In the genomic region with DNA sequence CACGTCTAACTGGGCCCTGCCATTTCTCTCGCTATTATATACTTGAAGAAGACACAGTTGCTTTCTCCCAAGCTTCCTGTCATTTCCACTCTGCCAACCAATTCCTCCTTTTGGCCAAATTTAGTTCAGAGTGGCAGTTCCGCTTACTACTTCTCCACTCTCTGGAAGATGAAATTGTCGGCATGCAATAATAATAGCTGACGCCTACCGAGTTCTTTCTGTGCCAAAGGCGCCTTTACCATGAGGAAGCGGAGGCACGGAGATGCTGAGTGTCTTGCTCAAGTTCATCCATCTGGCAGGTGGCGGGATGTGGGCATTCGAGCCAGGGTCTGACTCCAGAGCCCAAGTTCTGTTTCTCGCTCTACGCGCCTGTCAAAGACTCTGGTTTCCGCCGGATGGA, we compare ENCODE assay signal across 11 cellular contexts. TPM values are rescaled to one million over a fixed set of nuclear protein-coding genes. Genes with fewer than 3 reads are reported as not detected.
DNase-seq lines count a peak whose midpoint lies in the region; ATAC-seq, FAIRE-seq and TF ChIP-seq lines count a peak whose summit lies in the region.
"Had no signal": no experiment of that assay in that cellular context is flagged by ENCODE, and none has a peak within 500 bp of the region (broad histone marks: within the 10 kb centered on the region; RNA-seq: fewer than 3 reads in every experiment).

No MANE protein-coding gene starts in this region.

- FAIRE-seq in pancreas (lab: Jason Lieb, UNC) = no peak
- FAIRE-seq: kidney had no signal

- H3K36me3 Mint-ChIP-seq in dendritic cell treated with granulocyte-macrophage colony-stimulating factor and Interleukin-4, amounts not matched to agents 40 ng/mL and 50 ng/mL, for 4 days (ENCODE audit: low read depth) = no peaks in the 10 kb centered on the region
- H3K36me3 Mint-ChIP-seq: WTC11 had no signal

- H3K4me1 Mint-ChIP-seq in dendritic cell treated with granulocyte-macrophage colony-stimulating factor and Interleukin-4, amounts not matched to agents 40 ng/mL and 50 ng/mL, for 4 days (ENCODE audit: low read depth) = peaks cover 65% of the 10 kb centered on the region

- no peak overlapping the region; a peak in 1 of 20 replicates for H3K4me3 ChIP-seq in BLaER1 treated with 17β-estradiol and CSF1 and Interleukin-3, amounts not matched to agents 10 nM and 100 nM
- no peak overlapping the region for H3K4me3 ChIP-seq in pancreas
- H3K4me3 ChIP-seq in hepatocyte = no peak overlapping the region

- peak overlapping the region; percentile 95 for H3K27ac Mint-ChIP-seq in dendritic cell treated with granulocyte-macrophage colony-stimulating factor and Interleukin-4, amounts not matched to agents 40 ng/mL and 50 ng/mL, for 4 days

- no peaks in the 10 kb centered on the region for H3K27me3 Mint-ChIP-seq in dendritic cell treated with granulocyte-macrophage colony-stimulating factor and Interleukin-4, amounts not matched to agents 40 ng/mL and 50 ng/mL, for 4 days

- peak overlapping the region in 3 of 11 experiments; percentile 29 to 41 (median 36); a peak in 2 of 22 replicates for H3K9ac ChIP-seq in BLaER1 treated with 17β-estradiol and CSF1 and Interleukin-3, amounts not matched to agents 10 nM and 100 nM

- H3K9me3 Mint-ChIP-seq in dendritic cell treated with granulocyte-macrophage colony-stimulating factor and Interleukin-4, amounts not matched to agents 40 ng/mL and 50 ng/mL, for 4 days = no peaks in the 10 kb centered on the region
- H3K9me3 Mint-ChIP-seq: WTC11 had no signal

- intact Hi-C loops in dendritic cell treated with granulocyte-macrophage colony-stimulating factor and Interleukin-4, amounts not matched to agents 40 ng/mL and 50 ng/mL, for 4 days (cut with micrococcal nuclease) = loop anchor here (1.0 kb wide), 1 partner anchor 9 kb away; no protein-coding TSS in a partner anchor
- intact Hi-C loops in pancreas (cut with DNase I) = no loop called here

- peak overlapping the region; percentile 41 to 82 (median 61); a peak in 20 of 22 replicates for H3K4me2 ChIP-seq in BLaER1 treated with 17β-estradiol and CSF1 and Interleukin-3, amounts not matched to agents 10 nM and 100 nM
- H3K4me2 ChIP-seq in hepatocyte = no peak overlapping the region

- no peaks in the 10 kb centered on the region for H3K79me2 ChIP-seq in hepatocyte

- WGBS in pancreas, 2 donors = 78 to 89% methylated on average over 16 of the region's 16 CpGs
- 97% methylated on average over 16 of the region's 16 CpGs for WGBS in hepatocyte (ENCODE audit: low lambda C conversion rate, missing lambda C conversion rate)

- no peaks in the 10 kb centered on the region for H3K36me3 ChIP-seq in BLaER1 treated with 17β-estradiol and CSF1 and Interleukin-3, amounts not matched to agents 10 nM and 100 nM
- no peaks in the 10 kb centered on the region for H3K36me3 ChIP-seq in pancreas
- H3K36me3 ChIP-seq in hepatocyte (replicated peaks; ENCODE audit: insufficient read depth, low read depth) = no peaks in the 10 kb centered on the region

- H3K4me3 Mint-ChIP-seq in dendritic cell treated with granulocyte-macrophage colony-stimulating factor and Interleukin-4, amounts not matched to agents 40 ng/mL and 50 ng/mL, for 4 days = peak overlapping the region; percentile 74
- H3K4me3 Mint-ChIP-seq: WTC11 had no signal

- H3K9me3 ChIP-seq in BLaER1 treated with 17β-estradiol and CSF1 and Interleukin-3, amounts not matched to agents 10 nM and 100 nM (replicated peaks in 1 of 11) = no peaks in the 10 kb centered on the region; a peak in 1 of 22 replicates
- H3K9me3 ChIP-seq in pancreas (no peaks in the 10 kb centered on the region), hepatocyte (ENCODE audit: low read depth) (no peaks in the 10 kb centered on the region)

- no peak overlapping the region for H2AFZ ChIP-seq in hepatocyte

- peaks cover 25 to 59% (median 44%) of the 10 kb centered on the region in 10 experiments for H3K4me1 ChIP-seq in BLaER1 treated with 17β-estradiol and CSF1 and Interleukin-3, amounts not matched to agents 10 nM and 100 nM
- H3K4me1 ChIP-seq in pancreas (no peaks in the 10 kb centered on the region), hepatocyte (ENCODE audit: insufficient read depth) (no peaks in the 10 kb centered on the region)

- peak overlapping the region in 5 of 11 experiments; percentile 44 to 70 (median 60); a peak in 9 of 22 replicates for H3K27ac ChIP-seq in BLaER1 treated with 17β-estradiol and CSF1 and Interleukin-3, amounts not matched to agents 10 nM and 100 nM
- H3K27ac ChIP-seq in pancreas (no peak overlapping the region), hepatocyte (no peak overlapping the region)

- DNase-seq in NOMO-1 treated with DMSO at 0.1 percent for 48 hours (lab: John Stamatoyannopoulos, UW; ENCODE audit: unreplicated experiment) (peak; percentile 95), pancreas (peak in 1 of 6 donors; percentile 27), kidney tubule cell (ENCODE audit: low spot score) (no peak), NCI-H345 (lab: John Stamatoyannopoulos, UW) (no peak), hepatocyte (ENCODE audit: low spot score) (no peak)
- no peak for DNase-seq in stimulated activated naive CD4-positive, alpha-beta T cell (lab: John Stamatoyannopoulos, UW)
- DNase-seq: kidney; stimulated activated CD4-positive, alpha-beta T cell treated with anti-CD3 and anti-CD28 coated beads, Interleukin-12 subunit alpha, Interleukin-12 subunit beta, amount 100 ng/mL, for 4 hours had no signal

- no peaks in the 10 kb centered on the region for H3K9me2 ChIP-seq in hepatocyte (replicated peaks; ENCODE audit: insufficient read depth)

- TF ChIP-seq CTCF in pancreas (IDR thresholded peaks at IDR 0.05) (no peak), hepatocyte (IDR thresholded peaks at IDR 0.05; ENCODE audit: poor library complexity) (no peak)

- ATAC-seq in pancreas = peak in 3 of 4 donors; percentile 12 to 81 (median 76)
- ATAC-seq: WTC11 had no signal

- H3K27me3 ChIP-seq in BLaER1 treated with 17β-estradiol and CSF1 and Interleukin-3, amounts not matched to agents 10 nM and 100 nM = no peaks in the 10 kb centered on the region
- H3K27me3 ChIP-seq in pancreas (no peaks in the 10 kb centered on the region), hepatocyte (no peaks in the 10 kb centered on the region)

- no peaks in the 10 kb centered on the region for H4K20me1 ChIP-seq in BLaER1 treated with 17β-estradiol and CSF1 and Interleukin-3, amounts not matched to agents 10 nM and 100 nM
- H4K20me1 ChIP-seq in hepatocyte (ENCODE audit: insufficient read depth, poor library complexity, severe bottlenecking) = no peaks in the 10 kb centered on the region

RNA-seq across cellular contexts. Expression of a gene that starts 14.6 kb away (rescaled TPM):
- 1 to 10 TPM in 3 of 6 donors, under 1 TPM in 3; 0.37 to 3.6 (median 1.0) TPM for total RNA-seq in pancreas
- 1 to 10 TPM in 1 of 2 donors, under 1 TPM in 1; 0.61 to 1.4 TPM for polyA plus RNA-seq in pancreas
- 0.33 and 0.36 TPM in 2 replicates for total RNA-seq in hepatocyte
- not detected in 2 replicates for polyA plus RNA-seq in hepatocyte

RNA-seq across cellular contexts. Expression of a gene that starts 56.4 kb away (rescaled TPM):
- total RNA-seq in pancreas (1 to 10 TPM; 2.0 to 5.0 (median 3.1) TPM), hepatocyte (10.1 and 12.2 TPM in 2 replicates)
- polyA plus RNA-seq in pancreas (1 to 10 TPM; 1.2 to 3.1 TPM), hepatocyte (3.4 and 6.8 TPM in 2 replicates)

RNA-seq across cellular contexts. Expression of a gene that starts 56.6 kb away (rescaled TPM):
- total RNA-seq in pancreas (1 to 10 TPM; 3.2 to 5.6 (median 3.5) TPM), hepatocyte (6.4 and 6.9 TPM in 2 replicates)
- polyA plus RNA-seq in pancreas (10 to 100 TPM in 1 of 2 donors, 1 to 10 TPM in 1; 6.7 to 10.6 TPM), hepatocyte (7.2 and 8.8 TPM in 2 replicates)
